Comparison of ENCODE assay signal across 1 cellular context in genomic region chr16:684067-684794, GRCh38.
TF ChIP-seq lines count a peak whose summit lies in the region.

TSS of gene JMJD8 (minus strand) at chr16:684334. CDS start at chr16:684319, 15 bp downstream.

TF ChIP-seq in K562, 482 proteins besides CTCF, POLR2A, EP300 and RAD21 (continued from another document and continues in another):
- TF ChIP-seq, protein P1, sequence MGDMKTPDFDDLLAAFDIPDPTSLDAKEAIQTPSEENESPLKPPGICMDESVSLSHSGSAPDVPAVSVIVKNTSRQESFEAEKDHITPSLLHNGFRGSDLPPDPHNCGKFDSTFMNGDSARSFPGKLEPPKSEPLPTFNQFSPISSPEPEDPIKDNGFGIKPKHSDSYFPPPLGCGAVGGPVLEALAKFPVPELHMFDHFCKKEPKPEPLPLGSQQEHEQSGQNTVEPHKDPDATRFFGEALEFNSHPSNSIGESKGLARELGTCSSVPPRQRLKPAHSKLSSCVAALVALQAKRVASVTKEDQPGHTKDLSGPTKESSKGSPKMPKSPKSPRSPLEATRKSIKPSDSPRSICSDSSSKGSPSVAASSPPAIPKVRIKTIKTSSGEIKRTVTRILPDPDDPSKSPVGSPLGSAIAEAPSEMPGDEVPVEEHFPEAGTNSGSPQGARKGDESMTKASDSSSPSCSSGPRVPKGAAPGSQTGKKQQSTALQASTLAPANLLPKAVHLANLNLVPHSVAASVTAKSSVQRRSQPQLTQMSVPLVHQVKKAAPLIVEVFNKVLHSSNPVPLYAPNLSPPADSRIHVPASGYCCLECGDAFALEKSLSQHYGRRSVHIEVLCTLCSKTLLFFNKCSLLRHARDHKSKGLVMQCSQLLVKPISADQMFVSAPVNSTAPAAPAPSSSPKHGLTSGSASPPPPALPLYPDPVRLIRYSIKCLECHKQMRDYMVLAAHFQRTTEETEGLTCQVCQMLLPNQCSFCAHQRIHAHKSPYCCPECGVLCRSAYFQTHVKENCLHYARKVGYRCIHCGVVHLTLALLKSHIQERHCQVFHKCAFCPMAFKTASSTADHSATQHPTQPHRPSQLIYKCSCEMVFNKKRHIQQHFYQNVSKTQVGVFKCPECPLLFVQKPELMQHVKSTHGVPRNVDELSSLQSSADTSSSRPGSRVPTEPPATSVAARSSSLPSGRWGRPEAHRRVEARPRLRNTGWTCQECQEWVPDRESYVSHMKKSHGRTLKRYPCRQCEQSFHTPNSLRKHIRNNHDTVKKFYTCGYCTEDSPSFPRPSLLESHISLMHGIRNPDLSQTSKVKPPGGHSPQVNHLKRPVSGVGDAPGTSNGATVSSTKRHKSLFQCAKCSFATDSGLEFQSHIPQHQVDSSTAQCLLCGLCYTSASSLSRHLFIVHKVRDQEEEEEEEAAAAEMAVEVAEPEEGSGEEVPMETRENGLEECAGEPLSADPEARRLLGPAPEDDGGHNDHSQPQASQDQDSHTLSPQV (IDR thresholded peaks at IDR 0.05) = peak; percentile 80
- no peak for TF ChIP-seq NFE2L1 (tag; IDR thresholded peaks at IDR 0.05; ENCODE audit: borderline replicate concordance, low read depth)
- no peak for TF ChIP-seq KHSRP (IDR thresholded peaks at IDR 0.05)
- peak; percentile 40 to 90; a peak in 3 of 4 replicates for TF ChIP-seq SIN3A (IDR thresholded peaks at IDR 0.05; ENCODE audit: borderline replicate concordance in 2 of 2, control insufficient read depth in 1 of 2, low read depth in 2 of 2, low read length in 2 of 2)
- no peak for TF ChIP-seq MCM2 (IDR thresholded peaks at IDR 0.05; ENCODE audit: low read depth)
- TF ChIP-seq PHF20 (IDR thresholded peaks at IDR 0.05; ENCODE audit: partially characterized antibody) = peak; percentile 65
- no peak for TF ChIP-seq PCBP1 (IDR thresholded peaks at IDR 0.05; ENCODE audit: low read depth, low read length, poor library complexity, severe bottlenecking)
- peak; percentile 97 for TF ChIP-seq RBM25 (IDR thresholded peaks at IDR 0.05; ENCODE audit: low read depth, low read length, severe bottlenecking)
- TF ChIP-seq FOXJ2 (tag; IDR thresholded peaks at IDR 0.05) = no peak
- TF ChIP-seq MECOM (CRISPR knock-in tag; IDR thresholded peaks at IDR 0.05) = no peak
- peak; percentile 87 for TF ChIP-seq SP1 (CRISPR knock-in tag; IDR thresholded peaks at IDR 0.05)
- TF ChIP-seq, protein P2, sequence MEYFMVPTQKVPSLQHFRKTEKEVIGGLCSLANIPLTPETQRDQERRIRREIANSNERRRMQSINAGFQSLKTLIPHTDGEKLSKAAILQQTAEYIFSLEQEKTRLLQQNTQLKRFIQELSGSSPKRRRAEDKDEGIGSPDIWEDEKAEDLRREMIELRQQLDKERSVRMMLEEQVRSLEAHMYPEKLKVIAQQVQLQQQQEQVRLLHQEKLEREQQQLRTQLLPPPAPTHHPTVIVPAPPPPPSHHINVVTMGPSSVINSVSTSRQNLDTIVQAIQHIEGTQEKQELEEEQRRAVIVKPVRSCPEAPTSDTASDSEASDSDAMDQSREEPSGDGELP (CRISPR knock-in tag; IDR thresholded peaks at IDR 0.05; ENCODE audit: borderline replicate concordance) = peak; percentile 86; the same call in 1 of the 2 replicates
- peak; percentile 78 for TF ChIP-seq CREB1 (IDR thresholded peaks at IDR 0.05)
- peak; percentile 81 for TF ChIP-seq CREB1 (CRISPR knock-in tag; IDR thresholded peaks at IDR 0.05)
- TF ChIP-seq NR2C2 (CRISPR knock-in tag; IDR thresholded peaks at IDR 0.05) = peak; percentile 87
- TF ChIP-seq NR2C2 (tag; IDR thresholded peaks at IDR 0.05) = peak; percentile 98
- TF ChIP-seq SNIP1 (IDR thresholded peaks at IDR 0.05; ENCODE audit: low read depth) = no peak
- TF ChIP-seq SRSF9 (IDR thresholded peaks at IDR 0.05; ENCODE audit: borderline replicate concordance, low read depth, low read length) = no peak
- no peak for TF ChIP-seq CREB3 (tag; conservative IDR thresholded peaks at IDR 0.05; ENCODE audit: low read depth)
- TF ChIP-seq HNRNPH1 (optimal IDR thresholded peaks at IDR 0.05; ENCODE audit: low read depth, low read length) = no peak
- no peak for TF ChIP-seq ZNF140 (CRISPR knock-in tag; IDR thresholded peaks at IDR 0.05)
- no peak for TF ChIP-seq HIVEP1 (CRISPR knock-in tag; IDR thresholded peaks at IDR 0.05)
- no peak for TF ChIP-seq OTX1 (CRISPR knock-in tag; IDR thresholded peaks at IDR 0.05)
- no peak for TF ChIP-seq ZNF780A (CRISPR knock-in tag; IDR thresholded peaks at IDR 0.05)
- TF ChIP-seq, protein P3, sequence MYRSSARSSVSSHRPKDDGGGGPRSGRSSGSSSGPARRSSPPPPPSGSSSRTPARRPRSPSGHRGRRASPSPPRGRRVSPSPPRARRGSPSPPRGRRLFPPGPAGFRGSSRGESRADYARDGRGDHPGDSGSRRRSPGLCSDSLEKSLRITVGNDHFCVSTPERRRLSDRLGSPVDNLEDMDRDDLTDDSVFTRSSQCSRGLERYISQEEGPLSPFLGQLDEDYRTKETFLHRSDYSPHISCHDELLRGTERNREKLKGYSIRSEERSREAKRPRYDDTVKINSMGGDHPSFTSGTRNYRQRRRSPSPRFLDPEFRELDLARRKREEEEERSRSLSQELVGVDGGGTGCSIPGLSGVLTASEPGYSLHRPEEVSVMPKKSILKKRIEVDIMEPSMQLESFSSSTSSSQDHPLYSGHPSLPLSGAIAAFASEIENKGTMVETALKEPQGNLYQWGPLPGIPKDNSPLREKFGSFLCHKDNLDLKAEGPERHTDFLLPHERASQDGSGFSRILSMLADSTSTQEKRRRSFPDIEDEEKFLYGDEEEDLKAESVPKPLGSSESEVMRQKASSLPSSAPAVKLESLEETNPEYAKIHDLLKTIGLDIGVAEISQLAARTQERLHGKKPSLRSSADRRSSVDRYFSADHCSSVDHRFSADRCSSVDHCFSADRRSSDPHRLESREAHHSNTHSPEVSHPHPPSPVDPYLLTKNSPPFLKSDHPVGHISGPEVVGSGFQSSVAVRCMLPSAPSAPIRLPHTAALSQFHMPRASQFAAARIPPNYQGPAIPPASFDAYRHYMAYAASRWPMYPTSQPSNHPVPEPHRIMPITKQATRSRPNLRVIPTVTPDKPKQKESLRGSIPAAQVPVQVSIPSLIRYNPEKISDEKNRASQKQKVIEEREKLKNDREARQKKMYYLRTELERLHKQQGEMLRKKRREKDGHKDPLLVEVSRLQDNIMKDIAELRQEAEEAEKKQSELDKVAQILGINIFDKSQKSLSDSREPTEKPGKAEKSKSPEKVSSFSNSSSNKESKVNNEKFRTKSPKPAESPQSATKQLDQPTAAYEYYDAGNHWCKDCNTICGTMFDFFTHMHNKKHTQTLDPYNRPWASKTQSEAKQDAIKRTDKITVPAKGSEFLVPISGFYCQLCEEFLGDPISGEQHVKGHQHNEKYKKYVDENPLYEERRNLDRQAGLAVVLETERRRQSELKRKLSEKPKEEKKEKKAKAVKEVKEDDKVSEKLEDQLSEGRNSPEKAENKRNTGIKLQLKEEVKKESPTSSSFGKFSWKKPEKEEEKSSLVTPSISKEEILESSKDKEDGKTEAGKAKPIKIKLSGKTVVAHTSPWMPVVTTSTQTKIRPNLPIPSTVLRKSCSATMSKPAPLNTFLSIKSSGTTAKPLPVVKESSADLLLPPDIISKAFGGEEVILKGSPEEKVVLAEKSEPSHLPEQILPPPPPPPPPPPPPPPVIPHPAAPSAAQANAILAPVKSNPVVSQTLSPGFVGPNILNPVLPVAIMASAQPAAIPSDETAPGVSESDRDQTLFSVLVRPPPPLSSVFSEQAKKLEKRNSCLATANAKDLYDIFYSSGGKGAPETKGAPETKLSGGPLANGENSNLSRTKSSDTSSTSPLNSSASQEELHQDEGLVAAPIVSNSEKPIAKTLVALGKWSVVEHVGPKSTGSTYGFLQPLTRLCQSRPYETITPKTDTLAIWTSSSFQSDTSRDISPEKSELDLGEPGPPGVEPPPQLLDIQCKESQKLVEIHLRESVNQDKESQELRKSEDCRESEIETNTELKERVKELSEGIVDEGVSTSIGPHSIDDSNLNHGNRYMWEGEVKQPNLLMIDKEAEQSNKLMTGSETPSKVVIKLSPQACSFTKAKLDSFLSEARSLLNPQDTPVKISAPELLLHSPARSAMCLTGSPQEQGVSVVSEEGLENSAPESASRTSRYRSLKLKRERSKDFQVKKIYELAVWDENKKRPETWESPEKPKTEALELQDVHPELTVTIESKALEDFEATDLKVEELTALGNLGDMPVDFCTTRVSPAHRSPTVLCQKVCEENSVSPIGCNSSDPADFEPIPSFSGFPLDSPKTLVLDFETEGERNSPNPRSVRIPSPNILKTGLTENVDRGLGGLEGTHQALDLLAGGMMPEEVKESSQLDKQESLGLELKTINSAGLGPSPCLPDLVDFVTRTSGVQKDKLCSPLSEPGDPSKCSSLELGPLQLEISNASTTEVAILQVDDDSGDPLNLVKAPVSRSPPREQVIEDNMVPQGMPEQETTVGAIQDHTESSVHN (IDR thresholded peaks at IDR 0.05; ENCODE audit: borderline replicate concordance in 1 of 2, low read depth in 1 of 2) = no peak
- TF ChIP-seq, protein P4, sequence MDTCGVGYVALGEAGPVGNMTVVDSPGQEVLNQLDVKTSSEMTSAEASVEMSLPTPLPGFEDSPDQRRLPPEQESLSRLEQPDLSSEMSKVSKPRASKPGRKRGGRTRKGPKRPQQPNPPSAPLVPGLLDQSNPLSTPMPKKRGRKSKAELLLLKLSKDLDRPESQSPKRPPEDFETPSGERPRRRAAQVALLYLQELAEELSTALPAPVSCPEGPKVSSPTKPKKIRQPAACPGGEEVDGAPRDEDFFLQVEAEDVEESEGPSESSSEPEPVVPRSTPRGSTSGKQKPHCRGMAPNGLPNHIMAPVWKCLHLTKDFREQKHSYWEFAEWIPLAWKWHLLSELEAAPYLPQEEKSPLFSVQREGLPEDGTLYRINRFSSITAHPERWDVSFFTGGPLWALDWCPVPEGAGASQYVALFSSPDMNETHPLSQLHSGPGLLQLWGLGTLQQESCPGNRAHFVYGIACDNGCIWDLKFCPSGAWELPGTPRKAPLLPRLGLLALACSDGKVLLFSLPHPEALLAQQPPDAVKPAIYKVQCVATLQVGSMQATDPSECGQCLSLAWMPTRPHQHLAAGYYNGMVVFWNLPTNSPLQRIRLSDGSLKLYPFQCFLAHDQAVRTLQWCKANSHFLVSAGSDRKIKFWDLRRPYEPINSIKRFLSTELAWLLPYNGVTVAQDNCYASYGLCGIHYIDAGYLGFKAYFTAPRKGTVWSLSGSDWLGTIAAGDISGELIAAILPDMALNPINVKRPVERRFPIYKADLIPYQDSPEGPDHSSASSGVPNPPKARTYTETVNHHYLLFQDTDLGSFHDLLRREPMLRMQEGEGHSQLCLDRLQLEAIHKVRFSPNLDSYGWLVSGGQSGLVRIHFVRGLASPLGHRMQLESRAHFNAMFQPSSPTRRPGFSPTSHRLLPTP (IDR thresholded peaks at IDR 0.05; ENCODE audit: borderline replicate concordance, extremely low read depth, insufficient read length) = no peak
- 0 out of 4 replicates have a peak, but pooled peaks of 1 of the 2 experiments have one; percentile 20 for TF ChIP-seq HDAC1 (IDR thresholded peaks at IDR 0.05)
- no peak for TF ChIP-seq CBX8 (IDR thresholded peaks at IDR 0.05; ENCODE audit: borderline replicate concordance, extremely low read depth, low read depth, low read length, poor library complexity, severe bottlenecking)
- TF ChIP-seq ZNF507 (tag; conservative IDR thresholded peaks at IDR 0.05) = no peak
- TF ChIP-seq, protein P5, sequence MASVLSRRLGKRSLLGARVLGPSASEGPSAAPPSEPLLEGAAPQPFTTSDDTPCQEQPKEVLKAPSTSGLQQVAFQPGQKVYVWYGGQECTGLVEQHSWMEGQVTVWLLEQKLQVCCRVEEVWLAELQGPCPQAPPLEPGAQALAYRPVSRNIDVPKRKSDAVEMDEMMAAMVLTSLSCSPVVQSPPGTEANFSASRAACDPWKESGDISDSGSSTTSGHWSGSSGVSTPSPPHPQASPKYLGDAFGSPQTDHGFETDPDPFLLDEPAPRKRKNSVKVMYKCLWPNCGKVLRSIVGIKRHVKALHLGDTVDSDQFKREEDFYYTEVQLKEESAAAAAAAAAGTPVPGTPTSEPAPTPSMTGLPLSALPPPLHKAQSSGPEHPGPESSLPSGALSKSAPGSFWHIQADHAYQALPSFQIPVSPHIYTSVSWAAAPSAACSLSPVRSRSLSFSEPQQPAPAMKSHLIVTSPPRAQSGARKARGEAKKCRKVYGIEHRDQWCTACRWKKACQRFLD (CRISPR knock-in tag; IDR thresholded peaks at IDR 0.05) = peak; percentile 68; the same call in 1 of the 2 replicates
- no peak for TF ChIP-seq ZFP1 (CRISPR knock-in tag; IDR thresholded peaks at IDR 0.05)
- 0 out of 2 replicates have a peak, but pooled peaks have one; percentile 30 for TF ChIP-seq PHB (CRISPR knock-in tag; IDR thresholded peaks at IDR 0.05)
- peak; percentile 97 for TF ChIP-seq L3MBTL2 (IDR thresholded peaks at IDR 0.05)
- no peak for TF ChIP-seq TAF9B (IDR thresholded peaks at IDR 0.05; ENCODE audit: partially characterized antibody)
- no peak for TF ChIP-seq ZNF324 (CRISPR knock-in tag; IDR thresholded peaks at IDR 0.05)
- no peak for TF ChIP-seq SAP30 (IDR thresholded peaks at IDR 0.05; ENCODE audit: borderline replicate concordance, insufficient read depth, low read depth, low read length, poor library complexity, severe bottlenecking)
- TF ChIP-seq XRCC5 (IDR thresholded peaks at IDR 0.05; ENCODE audit: low read depth, low read length) = no peak
- no peak for TF ChIP-seq RFX5 (IDR thresholded peaks at IDR 0.05; ENCODE audit: low read depth, low read length)
- peak; percentile 70 to 86; a peak in 3 of 4 replicates for TF ChIP-seq NONO (IDR thresholded peaks at IDR 0.05; ENCODE audit: low read depth in 2 of 2, low read length in 1 of 2)
- TF ChIP-seq ADNP (tag; IDR thresholded peaks at IDR 0.05) = no peak
- TF ChIP-seq U2AF1 (optimal IDR thresholded peaks at IDR 0.05; ENCODE audit: low read depth, low read length) = no peak
- peak; percentile 54; the same call in 1 of the 2 replicates for TF ChIP-seq PKNOX1 (IDR thresholded peaks at IDR 0.05)
- no peak for TF ChIP-seq RFX7 (CRISPR knock-in tag; IDR thresholded peaks at IDR 0.05)
- TF ChIP-seq ZNF408 (CRISPR knock-in tag; IDR thresholded peaks at IDR 0.05; ENCODE audit: low read depth) = no peak
- TF ChIP-seq BHLHE40 (IDR thresholded peaks at IDR 0.05; ENCODE audit: low read length) = peak; percentile 57; the same call in 1 of the 2 replicates
- TF ChIP-seq EHMT2 (IDR thresholded peaks at IDR 0.05) = no peak
- TF ChIP-seq ELF2 (CRISPR knock-in tag; IDR thresholded peaks at IDR 0.05) = peak; percentile 76
- no peak for TF ChIP-seq CCAR2 (IDR thresholded peaks at IDR 0.05; ENCODE audit: low read depth, low read length)
- no peak for TF ChIP-seq RBM15 (IDR thresholded peaks at IDR 0.05; ENCODE audit: insufficient read depth, low read length)
- no peak for TF ChIP-seq NR3C1 (CRISPR knock-in tag; IDR thresholded peaks at IDR 0.05)
- TF ChIP-seq MXI1 (IDR thresholded peaks at IDR 0.05; ENCODE audit: low read depth, low read length) = peak; percentile 94
